ENCODE assay signal across 28 cellular contexts in genomic region chr6:124078169-124078568, GRCh38.
"Had no signal": no experiment of that assay in that cellular context is flagged by ENCODE, and none has a peak within 500 bp of the region (broad histone marks: within the 10 kb centered on the region; RNA-seq: fewer than 3 reads in every experiment).

No MANE protein-coding gene starts in this region.

- H3K4me1 ChIP-seq: ascending aorta had no signal

- H3K27ac ChIP-seq: ascending aorta, cardiac muscle cell, VCaP had no signal

- H3K27me3 ChIP-seq: ascending aorta had no signal

- DNase-seq: activated B cell treated with CpG ODN at 0.5 μM for 24 hours; activated CD4-positive, alpha-beta memory T cell treated with anti-CD3 and anti-CD28 coated beads for 36 hours; activated CD4-positive, alpha-beta T cell treated with anti-CD3 and anti-CD28 coated beads for 4 hours; activated CD4-positive, alpha-beta T cell treated with anti-CD3 and anti-CD28 coated beads, Interleukin-2, amount 10 ng/mL, durations not matched to agents 24 days and 14 days; activated CD4-positive, alpha-beta T cell treated with anti-CD3 and anti-CD28 coated beads, Interleukin-2, amount 50 U/mL, for 1 hour; activated CD4-positive, alpha-beta T cell treated with anti-CD3 and anti-CD28 coated beads, Interleukin-2, amount 50 U/mL, for 4 hours; activated CD4-positive, CD25-positive, alpha-beta regulatory T cell treated with anti-CD3 and anti-CD28 coated beads, Interleukin-2, amount 50 U/mL, for 72 hours; activated CD8-positive, alpha-beta memory T cell treated with anti-CD3 and anti-CD28 coated beads, Interleukin-2, amount 50 U/mL, for 4 hours; activated CD8-positive, alpha-beta T cell treated with anti-CD3 and anti-CD28 coated beads for 36 hours; activated effector memory CD4-positive, alpha-beta T cell treated with Interleukin-2 at 50 U/mL for 16 hours; activated gamma-delta T cell; activated naive CD4-positive, alpha-beta T cell treated with anti-CD3 and anti-CD28 coated beads, Interleukin-2, amount 10 ng/mL, durations not matched to agents 7 days and 5 days; activated naive CD4-positive, alpha-beta T cell treated with Interleukin-2 at 50 U/mL for 16 hours; activated naive CD8-positive, alpha-beta T cell treated with anti-CD3 and anti-CD28 coated beads, Interleukin-2, amount 10 ng/mL, durations not matched to agents 7 days and 5 days; activated naive CD8-positive, alpha-beta T cell treated with anti-CD3 and anti-CD28 coated beads, Interleukin-2, amount 50 U/mL, for 24 hours; activated T-cell treated with anti-CD3 and anti-CD28 coated beads for 4 hours; activated T-cell treated with anti-CD3 and anti-CD28 coated beads, Interleukin-2, amount 50 U/mL, for 1 hour; activated T-cell treated with anti-CD3 and anti-CD28 coated beads, Interleukin-2, amount 50 U/mL, for 4 hours; amygdala; anterior cingulate cortex; caudate nucleus; cerebellar nuclear complex; T-helper 1 cell; T-helper 2 cell; T-helper 9 cell had no signal

- H3K9me3 ChIP-seq: ascending aorta had no signal

- H3K36me3 ChIP-seq: ascending aorta, cardiac muscle cell had no signal

- ATAC-seq: activated CD8-positive, alpha-beta T cell treated with anti-CD3 and anti-CD28 coated beads for 36 hours; activated naive CD8-positive, alpha-beta T cell treated with anti-CD3 and anti-CD28 coated beads, Interleukin-2, amount 50 U/mL, for 24 hours; activated T-cell treated with anti-CD3 and anti-CD28 coated beads, Interleukin-2, amount 50 U/mL, for 4 hours had no signal

- H3K4me3 ChIP-seq: ascending aorta, cardiac muscle cell had no signal
